1 cellular context compared by ENCODE assay signal in genomic region chr2:47072018-47072691, GRCh38.
TF ChIP-seq lines count a peak whose summit lies in the region.

No MANE protein-coding gene starts in this region.

TF ChIP-seq in HepG2, 621 proteins besides CTCF, POLR2A, EP300 and RAD21 (continued from another document and continues in another):
- TF ChIP-seq ZNF142 (CRISPR knock-in tag; IDR thresholded peaks at IDR 0.05) (no peak), ZNF691 (CRISPR knock-in tag; IDR thresholded peaks at IDR 0.05; ENCODE audit: borderline replicate concordance, low read depth) (no peak), SUZ12 (IDR thresholded peaks at IDR 0.05; ENCODE audit: low read depth, low read length) (no peak), TERF1 (CRISPR knock-in tag; IDR thresholded peaks at IDR 0.05) (no peak), NR1H2 (CRISPR knock-in tag; IDR thresholded peaks at IDR 0.05; ENCODE audit: borderline replicate concordance, low read depth) (no peak), GATAD1 (CRISPR knock-in tag; IDR thresholded peaks at IDR 0.05) (no peak), PHB2 (IDR thresholded peaks at IDR 0.05; ENCODE audit: partially characterized antibody) (no peak), NFAT5 (CRISPR knock-in tag; IDR thresholded peaks at IDR 0.05) (no peak), KAT8 (CRISPR knock-in tag; IDR thresholded peaks at IDR 0.05) (no peak), KLF6 (CRISPR knock-in tag; IDR thresholded peaks at IDR 0.05) (no peak), PCBP2 (optimal IDR thresholded peaks at IDR 0.05; ENCODE audit: low read depth, low read length, poor library complexity, severe bottlenecking) (no peak), ZMYM4 (CRISPR knock-in tag; IDR thresholded peaks at IDR 0.05) (no peak), PCBP1 (IDR thresholded peaks at IDR 0.05; ENCODE audit: borderline replicate concordance, low read depth, low read length) (no peak), MXD4 (CRISPR knock-in tag; IDR thresholded peaks at IDR 0.05) (no peak), ZMYM2 (CRISPR knock-in tag; IDR thresholded peaks at IDR 0.05) (no peak), ARNT (IDR thresholded peaks at IDR 0.05) (no peak), ZNF878 (CRISPR knock-in tag; IDR thresholded peaks at IDR 0.05) (no peak), MAFF (IDR thresholded peaks at IDR 0.05; ENCODE audit: low read depth, low read length) (no peak), FOXO4 (CRISPR knock-in tag; conservative IDR thresholded peaks at IDR 0.05) (no peak), GZF1 (CRISPR knock-in tag; IDR thresholded peaks at IDR 0.05) (no peak), HES4 (CRISPR knock-in tag; IDR thresholded peaks at IDR 0.05; ENCODE audit: borderline replicate concordance) (no peak), EED (CRISPR knock-in tag; IDR thresholded peaks at IDR 0.05) (no peak; the same call in 1 of the 2 replicates), SP140L (CRISPR knock-in tag; IDR thresholded peaks at IDR 0.05; ENCODE audit: borderline replicate concordance) (no peak), NR3C1 (CRISPR knock-in tag; IDR thresholded peaks at IDR 0.05) (no peak), ZKSCAN8 (CRISPR knock-in tag; IDR thresholded peaks at IDR 0.05; ENCODE audit: borderline replicate concordance) (no peak), ZNF292 (CRISPR knock-in tag; IDR thresholded peaks at IDR 0.05; ENCODE audit: borderline replicate concordance, low read depth) (no peak), SALL1 (CRISPR knock-in tag; IDR thresholded peaks at IDR 0.05) (0 out of 2 replicates have a peak, but pooled peaks have one; percentile 3), TBP (CRISPR knock-in tag; IDR thresholded peaks at IDR 0.05) (no peak), DDIT3 (CRISPR knock-in tag; IDR thresholded peaks at IDR 0.05) (no peak), ZBTB7A (CRISPR knock-in tag; IDR thresholded peaks at IDR 0.05) (0 out of 2 replicates have a peak, but pooled peaks have one; percentile 38), JUN (CRISPR knock-in tag; IDR thresholded peaks at IDR 0.05) (no peak), ZNF484 (CRISPR knock-in tag; IDR thresholded peaks at IDR 0.05; ENCODE audit: borderline replicate concordance, low read depth) (0 out of 2 replicates have a peak, but pooled peaks have one; percentile 46), NFYC (CRISPR knock-in tag; IDR thresholded peaks at IDR 0.05) (no peak), NFE2 (CRISPR knock-in tag; IDR thresholded peaks at IDR 0.05) (no peak), ZNF597 (CRISPR knock-in tag; IDR thresholded peaks at IDR 0.05) (no peak), ZNF124 (CRISPR knock-in tag; IDR thresholded peaks at IDR 0.05) (no peak), ZNF251 (CRISPR knock-in tag; IDR thresholded peaks at IDR 0.05) (no peak), PRDM4 (CRISPR knock-in tag; IDR thresholded peaks at IDR 0.05; ENCODE audit: borderline replicate concordance) (no peak), TRIM22 (IDR thresholded peaks at IDR 0.05) (no peak), PBX3 (CRISPR knock-in tag; IDR thresholded peaks at IDR 0.05; ENCODE audit: borderline replicate concordance) (no peak), MAZ (IDR thresholded peaks at IDR 0.05; ENCODE audit: borderline replicate concordance, low read depth, low read length) (no peak), MAZ (CRISPR knock-in tag; IDR thresholded peaks at IDR 0.05; ENCODE audit: low read depth) (no peak), SNAPC2 (CRISPR knock-in tag; IDR thresholded peaks at IDR 0.05) (0 out of 2 replicates have a peak, but pooled peaks have one; percentile 48)
